ENCODE assay signal across 9 cellular contexts in the genomic region with DNA sequence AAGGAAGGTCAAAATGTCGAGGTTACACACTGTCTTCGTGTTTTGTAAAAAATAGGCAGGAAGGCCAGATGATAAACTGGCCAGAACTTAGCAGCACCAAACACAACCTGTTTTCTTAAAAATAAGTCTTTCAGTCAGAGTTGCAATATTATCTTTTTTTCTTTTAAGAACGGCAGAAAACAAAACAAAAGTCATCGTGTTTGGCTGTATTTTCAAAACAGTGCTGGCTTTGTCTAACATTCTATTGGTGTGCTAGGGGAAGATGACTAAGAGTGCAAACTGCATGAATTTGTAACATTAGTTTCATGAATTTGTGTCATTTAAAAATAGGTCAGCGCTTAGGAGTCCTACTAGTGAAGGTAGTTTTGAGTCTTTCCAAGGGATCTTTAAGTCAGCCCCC. TPM values are rescaled to one million over a fixed set of nuclear protein-coding genes. Genes with fewer than 3 reads are reported as not detected.
DNase-seq lines count a peak whose midpoint lies in the region; ATAC-seq and TF ChIP-seq lines count a peak whose summit lies in the region.
"Had no signal": no experiment of that assay in that cellular context is flagged by ENCODE, and none has a peak within 500 bp of the region (broad histone marks: within the 10 kb centered on the region; RNA-seq: fewer than 3 reads in every experiment).

No MANE protein-coding gene starts in this region.

- H3K27ac ChIP-seq in testis: peak overlapping the region; percentile 85 to 92
- no peak overlapping the region for H3K27ac ChIP-seq in brain microvascular endothelial cell

- H3K4me3 ChIP-seq in testis: peak overlapping the region; percentile 68 to 83
- H3K4me3 ChIP-seq in brain microvascular endothelial cell (ENCODE audit: low read depth, low read length): no peak overlapping the region

- no peaks in the 10 kb centered on the region for H3K9me3 ChIP-seq in testis

- H3K27me3 ChIP-seq in testis: no peaks in the 10 kb centered on the region
- H3K27me3 ChIP-seq in brain microvascular endothelial cell (replicated peaks): no peaks in the 10 kb centered on the region

- no peaks in the 10 kb centered on the region for H3K9me3 Mint-ChIP-seq in activated T-cell treated with anti-CD3 and anti-CD28 coated beads, Interleukin-2, amount 50 U/mL, for 24 hours

- H3K4me3 Mint-ChIP-seq in activated T-cell treated with anti-CD3 and anti-CD28 coated beads, Interleukin-2, amount 50 U/mL, for 24 hours: peak overlapping the region; percentile 88

- H3K4me1 ChIP-seq in testis: peaks cover 18% of the 10 kb centered on the region

- no peaks in the 10 kb centered on the region for H3K36me3 ChIP-seq in testis (ENCODE audit: low read depth, missing control alignments)
- no peaks in the 10 kb centered on the region for H3K36me3 ChIP-seq in brain microvascular endothelial cell (replicated peaks)

- peaks cover 21% of the 10 kb centered on the region for H3K27me3 Mint-ChIP-seq in activated T-cell treated with anti-CD3 and anti-CD28 coated beads, Interleukin-2, amount 50 U/mL, for 24 hours

- no peak for DNase-seq in activated T-cell treated with anti-CD3 and anti-CD28 coated beads, Interleukin-2, amount 50 U/mL, for 24 hours
- DNase-seq in activated T-cell treated with anti-CD3 and anti-CD28 coated beads, Interleukin-2, amount 50 U/mL, for 48 hours: no peak
- DNase-seq in cerebellar cortex (ENCODE audit: low spot score): peak; percentile 43
- DNase-seq in midbrain (lab: John Stamatoyannopoulos, UW): peak; percentile 47
- DNase-seq in testis: peak; percentile 42
- DNase-seq in GF-D8 (lab: John Stamatoyannopoulos, UW): no peak
- no peak for DNase-seq in brain microvascular endothelial cell
- DNase-seq: NCI-H226 had no signal

- TF ChIP-seq CTCF in testis (IDR thresholded peaks at IDR 0.05) (no peak), brain microvascular endothelial cell (IDR thresholded peaks at IDR 0.05; ENCODE audit: low read depth, low read length, missing control alignments) (no peak)

- ATAC-seq in GM21717 (IDR thresholded peaks at IDR 0.05; ENCODE audit: unreplicated experiment): no peak

- peak overlapping the region; percentile 83 for H3K27ac Mint-ChIP-seq in activated T-cell treated with anti-CD3 and anti-CD28 coated beads, Interleukin-2, amount 50 U/mL, for 24 hours

- in situ Hi-C loops in brain microvascular endothelial cell (cut with HindIII; ENCODE audit: low pct_ligation_motif_present, low sequenced_read_pairs): no loop called here

- TF ChIP-seq POLR2A in testis (IDR thresholded peaks at IDR 0.05): no peak

- intact Hi-C loops in testis (cut with DNase I; ENCODE audit: low total_unique reads): no loop called here

- H3K36me3 Mint-ChIP-seq in activated T-cell treated with anti-CD3 and anti-CD28 coated beads, Interleukin-2, amount 50 U/mL, for 24 hours (ENCODE audit: low read depth): peaks cover 58% of the 10 kb centered on the region

- peaks cover 29% of the 10 kb centered on the region for H3K4me1 Mint-ChIP-seq in activated T-cell treated with anti-CD3 and anti-CD28 coated beads, Interleukin-2, amount 50 U/mL, for 24 hours (ENCODE audit: low read depth)

- WGBS in testis, 2 donors: 17 to 21% methylated on average over 5 of the region's 5 CpGs

RNA-seq across cellular contexts. Expression of a gene that starts 5.3 kb away (rescaled TPM):
- 100 to 1,000 TPM in 1 of 2 donors, 10 to 100 TPM in 1; 84.6 to 112 TPM for total RNA-seq in testis
- 22.0 TPM for polyA plus RNA-seq in testis (ENCODE audit: insufficient read depth, low read depth, low replicate concordance)

Comparison
In these comparisons a context has a peak if more than half of its experiments do, and no peak if none do; other contexts are left out.
1. DNase-seq: peak in cerebellar cortex (single experiment), midbrain (single experiment) and testis (single experiment); none in activated T-cell treated with anti-CD3 and anti-CD28 coated beads, Interleukin-2, amount 50 U/mL, for 24 hours (single experiment), activated T-cell treated with anti-CD3 and anti-CD28 coated beads, Interleukin-2, amount 50 U/mL, for 48 hours (0 of 2), GF-D8 (single experiment) and brain microvascular endothelial cell (single experiment).